Comparison of ENCODE assay signal across 9 cellular contexts in the genomic region with DNA sequence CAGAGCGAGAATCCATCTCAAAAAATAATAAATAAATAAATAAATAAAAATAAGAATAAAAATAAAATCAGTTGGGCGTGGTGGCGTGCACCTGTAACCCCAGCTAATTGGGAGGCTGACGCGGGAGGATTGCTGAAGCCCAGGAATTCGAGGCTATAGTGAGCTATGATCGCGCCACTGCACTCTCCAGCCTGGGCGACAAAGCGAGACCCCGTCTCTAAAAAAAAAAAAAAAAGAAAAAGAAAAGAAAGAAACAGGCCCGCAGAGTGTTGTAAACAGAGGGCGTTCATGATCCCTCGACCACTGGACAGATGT. TPM values are rescaled to one million over a fixed set of nuclear protein-coding genes. Genes with fewer than 3 reads are reported as not detected.
DNase-seq lines count a peak whose midpoint lies in the region; ATAC-seq, FAIRE-seq and TF ChIP-seq lines count a peak whose summit lies in the region.
"Had no signal": no experiment of that assay in that cellular context is flagged by ENCODE, and none has a peak within 500 bp of the region (broad histone marks: within the 10 kb centered on the region; RNA-seq: fewer than 3 reads in every experiment).

No MANE protein-coding gene starts in this region.

- peak overlapping the region; percentile 77 for H3K4me3 Mint-ChIP-seq in activated CD4-positive, alpha-beta memory T cell treated with anti-CD3 and anti-CD28 coated beads for 36 hours

- ATAC-seq in GM21786 (IDR thresholded peaks at IDR 0.05; ENCODE audit: unreplicated experiment) = no peak

- DNase-seq in HAP-1 (ENCODE audit: low spot score in 2 of 2) = no peak
- no peak for DNase-seq in activated CD4-positive, alpha-beta memory T cell treated with anti-CD3 and anti-CD28 coated beads for 36 hours
- DNase-seq in hepatocyte (ENCODE audit: low spot score) = no peak
- DNase-seq in spleen = no peak
- DNase-seq in middle frontal gyrus (ENCODE audit: extremely low spot score, low spot score) = no peak
- no peak for DNase-seq in stimulated activated CD4-positive, alpha-beta T cell treated with anti-CD3 and anti-CD28 coated beads, Interleukin-1b, Interleukin-23, amount 100 ng/mL, for 48 hours
- no peak for DNase-seq in RCC 7860 (ENCODE audit: low spot score)

- H2AFZ ChIP-seq in hepatocyte = peak overlapping the region; percentile 54

- peak overlapping the region; percentile 43 for H3K4me3 ChIP-seq in HAP-1
- no peak overlapping the region for H3K4me3 ChIP-seq in hepatocyte
- H3K4me3 ChIP-seq in spleen = peak overlapping the region; percentile 58 to 88 (median 61)

- no peaks in the 10 kb centered on the region for H3K9me2 ChIP-seq in hepatocyte (replicated peaks; ENCODE audit: insufficient read depth)

- H3K9me3 ChIP-seq in HAP-1 (no peaks in the 10 kb centered on the region), hepatocyte (ENCODE audit: low read depth) (no peaks in the 10 kb centered on the region), spleen (no peaks in the 10 kb centered on the region)

- no peaks in the 10 kb centered on the region; the same call in 1 of the 2 replicates for H3K36me3 ChIP-seq in HAP-1 (replicated peaks)
- no peaks in the 10 kb centered on the region for H3K36me3 ChIP-seq in hepatocyte (replicated peaks; ENCODE audit: insufficient read depth, low read depth)
- peaks cover 0 to 16% (median 11%) of the 10 kb centered on the region in 6 donors for H3K36me3 ChIP-seq in spleen

- no peaks in the 10 kb centered on the region for H3K9me3 Mint-ChIP-seq in activated CD4-positive, alpha-beta memory T cell treated with anti-CD3 and anti-CD28 coated beads for 36 hours

- peaks cover 21% of the 10 kb centered on the region for H3K4me1 Mint-ChIP-seq in activated CD4-positive, alpha-beta memory T cell treated with anti-CD3 and anti-CD28 coated beads for 36 hours (ENCODE audit: low read depth)

- intact Hi-C loops in activated CD4-positive, alpha-beta memory T cell treated with anti-CD3 and anti-CD28 coated beads for 36 hours (cut with micrococcal nuclease) = no loop called here
- intact Hi-C loops in spleen (cut with DNase I; ENCODE audit: low total_unique reads) = no loop called here

- TF ChIP-seq POLR2A in spleen (IDR thresholded peaks at IDR 0.05) = no peak

- peaks cover 33% of the 10 kb centered on the region for H3K79me2 ChIP-seq in hepatocyte

- H3K4me1 ChIP-seq in HAP-1 (peaks cover 9% of the 10 kb centered on the region), hepatocyte (ENCODE audit: insufficient read depth) (peaks cover 23% of the 10 kb centered on the region), spleen (peaks cover 22 to 81% (median 65%) of the 10 kb centered on the region in 6 donors)

- H3K27me3 Mint-ChIP-seq in activated CD4-positive, alpha-beta memory T cell treated with anti-CD3 and anti-CD28 coated beads for 36 hours = no peaks in the 10 kb centered on the region

- FAIRE-seq in RCC 7860 (lab: Jason Lieb, UNC) = no peak

- TF ChIP-seq CTCF in hepatocyte (IDR thresholded peaks at IDR 0.05; ENCODE audit: poor library complexity) = no peak
- no peak for TF ChIP-seq CTCF in spleen (IDR thresholded peaks at IDR 0.05 in 8 of 11, conservative IDR thresholded peaks at IDR 0.05 in 3 of 11)

- POLR2A ChIA-PET in activated CD4-positive, alpha-beta memory T cell treated with anti-CD3 and anti-CD28 coated beads for 36 hours (lab: Charles Lee) = interaction anchor here (0.7 to 1.4 kb wide), 8 partner anchors 9 to 72 kb away, joined by 3 to 5 read pairs (median 4); a partner anchor contains a TSS

- peaks cover 8% of the 10 kb centered on the region for H3K36me3 Mint-ChIP-seq in activated CD4-positive, alpha-beta memory T cell treated with anti-CD3 and anti-CD28 coated beads for 36 hours

- H4K20me1 ChIP-seq in hepatocyte (ENCODE audit: insufficient read depth, poor library complexity, severe bottlenecking) = no peaks in the 10 kb centered on the region

- in situ Hi-C loops in HAP-1 (cut with MboI; ENCODE audit: low sequenced_read_pairs) = no loop called here

- CTCF ChIA-PET in activated CD4-positive, alpha-beta memory T cell treated with anti-CD3 and anti-CD28 coated beads for 36 hours (lab: Charles Lee) = interaction anchor here (0.7 to 2.1 kb wide), 28 partner anchors 9 to 214 kb away, joined by 3 to 28 read pairs (median 5); a partner anchor contains a TSS

- 60% methylated on average over 12 of the region's 14 CpGs for WGBS in hepatocyte (ENCODE audit: low lambda C conversion rate, missing lambda C conversion rate)
- 56 to 62% (median 61%) methylated on average over 14 of the region's 14 CpGs for WGBS in spleen, 5 donors

- peak overlapping the region; percentile 86 for H3K4me2 ChIP-seq in hepatocyte

- H3K27me3 ChIP-seq in HAP-1 (ENCODE audit: low read depth) (no peaks in the 10 kb centered on the region), hepatocyte (no peaks in the 10 kb centered on the region), spleen (replicated peaks in 1 of 7) (no peaks in the 10 kb centered on the region)

- H3K27ac ChIP-seq in hepatocyte = peak overlapping the region; percentile 100
- H3K27ac ChIP-seq in spleen = peak overlapping the region; percentile 96 to 100 (median 99)

- H3K27ac Mint-ChIP-seq in activated CD4-positive, alpha-beta memory T cell treated with anti-CD3 and anti-CD28 coated beads for 36 hours = peak overlapping the region; percentile 93

RNA-seq across cellular contexts. Expression of a gene that starts 5.4 kb away (rescaled TPM):
- total RNA-seq in activated CD4-positive, alpha-beta memory T cell treated with anti-CD3 and anti-CD28 coated beads for 36 hours = 10 to 100 TPM; 11.5 to 12.6 TPM
- total RNA-seq in hepatocyte (14.4 and 17.1 TPM in 2 replicates), spleen (10 to 100 TPM in 6 of 7 donors, 1 to 10 TPM in 1; 9.8 to 19.7 (median 13.2) TPM)
- polyA plus RNA-seq in hepatocyte (17.9 and 23.6 TPM in 2 replicates), spleen (10 to 100 TPM in 1 of 3 donors, 1 to 10 TPM in 2; 8.5 to 14.9 (median 9.4) TPM)

RNA-seq across cellular contexts. Expression of a gene that starts 7.2 kb away (rescaled TPM):
- 1 to 10 TPM; 1.2 to 1.7 TPM for total RNA-seq in activated CD4-positive, alpha-beta memory T cell treated with anti-CD3 and anti-CD28 coated beads for 36 hours
- total RNA-seq in hepatocyte = 1.9 and 2.0 TPM in 2 replicates
- polyA plus RNA-seq in hepatocyte = 0.80 and 1.4 TPM in 2 replicates
- 1 to 10 TPM; 1.7 to 3.4 (median 3.0) TPM for total RNA-seq in spleen
- 1 to 10 TPM in 1 of 3 donors, under 1 TPM in 2; 0.50 to 1.8 (median 0.56) TPM for polyA plus RNA-seq in spleen

RNA-seq across cellular contexts. Expression of a gene that starts 23.7 kb away (rescaled TPM):
- total RNA-seq in activated CD4-positive, alpha-beta memory T cell treated with anti-CD3 and anti-CD28 coated beads for 36 hours = 10 to 100 TPM; 12.1 to 13.1 TPM
- total RNA-seq in hepatocyte (36.4 and 40.4 TPM in 2 replicates), spleen (10 to 100 TPM; 21.5 to 51.4 (median 30.9) TPM)
- polyA plus RNA-seq in hepatocyte (62.2 and 64.0 TPM in 2 replicates), spleen (10 to 100 TPM; 21.8 to 32.6 (median 23.5) TPM)

RNA-seq across cellular contexts. Expression of a gene that starts 30.4 kb away (rescaled TPM):
- not detected for total RNA-seq in activated CD4-positive, alpha-beta memory T cell treated with anti-CD3 and anti-CD28 coated beads for 36 hours
- total RNA-seq in hepatocyte = 0.07 and 0.08 TPM in 2 replicates
- polyA plus RNA-seq in hepatocyte = 0.13 TPM in 1 of 2 replicates, not detected in the other
- under 1 TPM in 1 of 7 donors, not detected in 6; 0.19 TPM for total RNA-seq in spleen
- polyA plus RNA-seq in spleen = under 1 TPM in 1 of 3 donors, not detected in 2; 0.08 TPM
- polyA plus RNA-seq: neural cell had no signal

RNA-seq across cellular contexts. Expression of a gene that starts 45.1 kb away (rescaled TPM):
- total RNA-seq in activated CD4-positive, alpha-beta memory T cell treated with anti-CD3 and anti-CD28 coated beads for 36 hours = 10 to 100 TPM; 34.6 to 37.6 TPM
- total RNA-seq in hepatocyte = 114 and 116 TPM in 2 replicates
- 146 and 157 TPM in 2 replicates for polyA plus RNA-seq in hepatocyte
- 100 to 1,000 TPM in 6 of 7 donors, 10 to 100 TPM in 1; 92.3 to 243 (median 179) TPM for total RNA-seq in spleen
- 100 to 1,000 TPM in 2 of 3 donors, 10 to 100 TPM in 1; 90.6 to 215 (median 136) TPM for polyA plus RNA-seq in spleen
